Comparison of ENCODE assay signal across 9 cellular contexts in the genomic region with DNA sequence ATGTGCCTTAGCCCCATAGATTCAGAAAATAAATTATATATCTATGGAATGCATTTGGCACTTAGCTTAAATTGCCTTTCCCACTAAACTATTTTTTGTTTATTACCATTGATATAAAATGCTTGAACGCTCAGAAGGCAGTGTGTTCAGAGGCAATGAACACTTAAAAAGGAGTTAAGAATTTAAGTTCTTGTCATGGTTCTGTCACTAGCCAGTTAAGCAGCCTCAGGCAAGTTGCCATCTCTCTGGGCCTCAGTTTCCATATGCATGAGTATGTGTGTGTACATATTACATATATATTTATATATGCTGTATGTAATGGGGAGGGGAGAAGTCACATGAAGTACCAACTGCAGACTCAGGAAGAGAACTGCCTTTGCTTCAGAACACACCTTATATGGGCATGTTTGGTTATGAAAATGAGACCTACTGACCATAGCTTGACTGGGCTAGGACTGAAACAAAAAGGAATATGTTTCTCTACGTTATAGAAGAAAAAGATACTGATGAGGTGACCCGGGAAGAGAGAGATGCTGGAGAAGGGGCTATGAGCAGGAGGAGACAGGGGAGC.
DNase-seq lines count a peak whose midpoint lies in the region; ATAC-seq and TF ChIP-seq lines count a peak whose summit lies in the region.
"Had no signal": no experiment of that assay in that cellular context is flagged by ENCODE, and none has a peak within 500 bp of the region (broad histone marks: within the 10 kb centered on the region; RNA-seq: fewer than 3 reads in every experiment).

No MANE protein-coding gene starts in this region.

- no TSS peak for BruUV-seq in A673 (replicated peaks; lab: Mats Ljungman, UMichigan)

- no peak overlapping the region; the same call in 1 of the 2 replicates for H2AFZ ChIP-seq in SK-N-SH (ENCODE audit: low read depth)

- H3F3A ChIP-seq in SK-N-SH (replicated peaks; ENCODE audit: insufficient read depth), result peaks cover 39% of the 10 kb centered on the region

- POLR2A ChIA-PET in SK-N-SH (lab: Yijun Ruan, JAX), result no interaction called here
- POLR2A ChIA-PET in A673 (lab: Charles Lee; ENCODE audit: low non-redundant PET), result no interaction called here

- H3K4me1 Mint-ChIP-seq in activated naive CD4-positive, alpha-beta T cell treated with anti-CD3 and anti-CD28 coated beads, Interleukin-2, amount 50 U/mL, for 24 hours, result peaks cover 18% of the 10 kb centered on the region

- H3K27ac ChIP-seq in SK-N-SH (ENCODE audit: low read depth in 2 of 2, low read length in 1 of 2) (peak overlapping the region in 1 of 2 experiments; percentile 99; a peak in 2 of 4 replicates), A673 (ENCODE audit: low read depth, low read length, poor library complexity, severe bottlenecking) (no peak overlapping the region)

- DNase-seq in activated naive CD4-positive, alpha-beta T cell treated with anti-CD3 and anti-CD28 coated beads, Interleukin-2, amount 50 U/mL, for 72 hours (ENCODE audit: low spot score in 2 of 2), result no peak
- DNase-seq in SK-N-SH, result no peak
- no peak for DNase-seq in NCI-H2107 treated with DMSO at 0.1 percent for 48 hours (lab: John Stamatoyannopoulos, UW; ENCODE audit: unreplicated experiment)
- DNase-seq in A673 (ENCODE audit: low spot score), result no peak
- DNase-seq: anterior cingulate cortex had no signal

- H3K4me2 ChIP-seq in SK-N-SH, result peak overlapping the region; percentile 19; the same call in 1 of the 2 replicates
- H3K4me2 ChIP-seq in skeletal muscle satellite cell (ENCODE audit: low read length), result peak overlapping the region; percentile 21

- H3K9ac ChIP-seq in SK-N-SH, result peak overlapping the region; percentile 4; the same call in 1 of the 2 replicates
- peak overlapping the region; percentile 22 for H3K9ac ChIP-seq in skeletal muscle satellite cell (ENCODE audit: low read depth, low read length)

- no peaks in the 10 kb centered on the region for H3K9me2 ChIP-seq in SK-N-SH

- peaks cover 2% of the 10 kb centered on the region for H3K36me3 Mint-ChIP-seq in activated naive CD4-positive, alpha-beta T cell treated with anti-CD3 and anti-CD28 coated beads, Interleukin-2, amount 50 U/mL, for 24 hours
- peaks cover 0 to 10% of the 10 kb centered on the region in 2 donors for H3K36me3 Mint-ChIP-seq in activated naive CD4-positive, alpha-beta T cell treated with anti-CD3 and anti-CD28 coated beads, Interleukin-2, amount 50 U/mL, for 72 hours

- peak overlapping the region; percentile 92 for H3K27ac Mint-ChIP-seq in activated naive CD4-positive, alpha-beta T cell treated with anti-CD3 and anti-CD28 coated beads, Interleukin-2, amount 50 U/mL, for 24 hours
- H3K27ac Mint-ChIP-seq in activated naive CD4-positive, alpha-beta T cell treated with anti-CD3 and anti-CD28 coated beads, Interleukin-2, amount 50 U/mL, for 72 hours, result no peak overlapping the region

- no peak overlapping the region for H3K4me3 Mint-ChIP-seq in activated naive CD4-positive, alpha-beta T cell treated with anti-CD3 and anti-CD28 coated beads, Interleukin-2, amount 50 U/mL, for 24 hours

- CTCF ChIA-PET in SK-N-SH (lab: Yijun Ruan, JAX), result interaction anchor here (0.8 kb wide), 1 partner anchor 303 kb away, joined by 3 read pairs; no protein-coding TSS in a partner anchor
- CTCF ChIA-PET in A673 (lab: Charles Lee), result no interaction called here

- intact Hi-C loops in A673 (cut with micrococcal nuclease; ENCODE audit: unreplicated experiment), result no loop called here

- H3K27me3 ChIP-seq in SK-N-SH (ENCODE audit: insufficient read depth), result no peaks in the 10 kb centered on the region
- H3K27me3 ChIP-seq in skeletal muscle satellite cell (ENCODE audit: control insufficient read depth, insufficient read depth, low read length), result no peaks in the 10 kb centered on the region
- H3K27me3 ChIP-seq in A673 (replicated peaks; ENCODE audit: insufficient read depth, low read depth, low read length, poor library complexity), result no peaks in the 10 kb centered on the region

- H3K27me3 Mint-ChIP-seq in activated naive CD4-positive, alpha-beta T cell treated with anti-CD3 and anti-CD28 coated beads, Interleukin-2, amount 50 U/mL, for 24 hours, result no peaks in the 10 kb centered on the region

- no peaks in the 10 kb centered on the region for H4K20me1 ChIP-seq in SK-N-SH (ENCODE audit: insufficient read depth)

- no peak for TF ChIP-seq EP300 in SK-N-SH (IDR thresholded peaks at IDR 0.05; ENCODE audit: borderline replicate concordance in 1 of 2, low read depth in 1 of 2, low read length in 1 of 2)

- TF ChIP-seq CTCF in SK-N-SH (IDR thresholded peaks at IDR 0.05) (no peak), A673 (conservative IDR thresholded peaks at IDR 0.05; ENCODE audit: low read depth, low read length) (no peak)

- 86% methylated on average over 3 of the region's 3 CpGs for WGBS in SK-N-SH (ENCODE audit: low lambda C conversion rate)

- H3K9me3 ChIP-seq in SK-N-SH (no peaks in the 10 kb centered on the region), skeletal muscle satellite cell (replicated peaks; ENCODE audit: low read length) (no peaks in the 10 kb centered on the region), A673 (ENCODE audit: low read depth, low read length, poor library complexity, severe bottlenecking) (no peaks in the 10 kb centered on the region)

- no peaks in the 10 kb centered on the region for H3K9me3 Mint-ChIP-seq in activated naive CD4-positive, alpha-beta T cell treated with anti-CD3 and anti-CD28 coated beads, Interleukin-2, amount 50 U/mL, for 24 hours
- peaks cover 0 to 10% of the 10 kb centered on the region in 2 donors for H3K9me3 Mint-ChIP-seq in activated naive CD4-positive, alpha-beta T cell treated with anti-CD3 and anti-CD28 coated beads, Interleukin-2, amount 50 U/mL, for 72 hours

- no peaks in the 10 kb centered on the region for H3K79me2 ChIP-seq in SK-N-SH (ENCODE audit: insufficient read depth)

- H3K36me3 ChIP-seq in SK-N-SH (replicated peaks in 1 of 2; ENCODE audit: control insufficient read depth in 1 of 2, insufficient read depth in 2 of 2, low read length in 1 of 2) (no peaks in the 10 kb centered on the region), skeletal muscle satellite cell (ENCODE audit: insufficient read depth, low read length) (no peaks in the 10 kb centered on the region), A673 (ENCODE audit: insufficient read depth, low read length, poor library complexity, severe bottlenecking) (no peaks in the 10 kb centered on the region)

- no peak for TF ChIP-seq RAD21 in SK-N-SH (IDR thresholded peaks at IDR 0.05; ENCODE audit: low read length)

- no peak for ATAC-seq in activated naive CD4-positive, alpha-beta T cell treated with anti-CD3 and anti-CD28 coated beads, Interleukin-2, amount 50 U/mL, for 72 hours
- ATAC-seq in HG02981 (IDR thresholded peaks at IDR 0.05; ENCODE audit: unreplicated experiment) (peak; percentile 49), esophagus mucosa (no peak)

- H3K4me3 ChIP-seq in SK-N-SH (ENCODE audit: low read depth in 2 of 2, low read length in 1 of 2) (no peak overlapping the region), skeletal muscle satellite cell (ENCODE audit: low read length) (no peak overlapping the region), A673 (ENCODE audit: low read depth, low read length, poor library complexity, severe bottlenecking) (no peak overlapping the region)

- H3K4me1 ChIP-seq in SK-N-SH (ENCODE audit: control insufficient read depth in 1 of 2, insufficient read depth in 2 of 2, low read depth in 1 of 2, low read length in 1 of 2) (peaks cover 12 to 42% of the 10 kb centered on the region in 2 experiments), skeletal muscle satellite cell (ENCODE audit: control insufficient read depth, insufficient read depth, low read length) (peaks cover 66% of the 10 kb centered on the region), A673 (ENCODE audit: insufficient read depth, low read length, poor library complexity, severe bottlenecking) (peaks cover 7% of the 10 kb centered on the region)

TF ChIP-seq in SK-N-SH, 30 proteins besides CTCF, POLR2A, EP300 and RAD21 (continues in another document):
- TF ChIP-seq CHD2 (IDR thresholded peaks at IDR 0.05; ENCODE audit: low read length, partially characterized antibody), result no peak
- TF ChIP-seq ELF1 (IDR thresholded peaks at IDR 0.05), result no peak
- TF ChIP-seq NFIC (IDR thresholded peaks at IDR 0.05; ENCODE audit: borderline replicate concordance), result no peak
- TF ChIP-seq TEAD4 (IDR thresholded peaks at IDR 0.05; ENCODE audit: borderline replicate concordance, insufficient read depth), result no peak
- no peak for TF ChIP-seq NRF1 (IDR thresholded peaks at IDR 0.05; ENCODE audit: low read depth, low read length)
- TF ChIP-seq POLR2AphosphoS5 (IDR thresholded peaks at IDR 0.05; ENCODE audit: low read depth, low read length), result no peak
- TF ChIP-seq IRF3 (IDR thresholded peaks at IDR 0.05; ENCODE audit: low read depth, low read length), result no peak
- no peak for TF ChIP-seq USF2 (IDR thresholded peaks at IDR 0.05; ENCODE audit: borderline replicate concordance, low read depth, low read length)
- no peak for TF ChIP-seq TCF12 (IDR thresholded peaks at IDR 0.05)
- no peak for TF ChIP-seq RXRA (IDR thresholded peaks at IDR 0.05; ENCODE audit: borderline replicate concordance, low read depth)
- TF ChIP-seq RCOR1 (IDR thresholded peaks at IDR 0.05; ENCODE audit: low read length), result no peak
- no peak for TF ChIP-seq GATA2 (CRISPR knock-in tag; IDR thresholded peaks at IDR 0.05)
- TF ChIP-seq MXI1 (IDR thresholded peaks at IDR 0.05; ENCODE audit: low read depth, low read length), result no peak
- no peak for TF ChIP-seq EZH2phosphoT487 (IDR thresholded peaks at IDR 0.05; ENCODE audit: borderline replicate concordance, low read depth)
- no peak for TF ChIP-seq RFX5 (IDR thresholded peaks at IDR 0.05; ENCODE audit: low read length)
- TF ChIP-seq YY1 (IDR thresholded peaks at IDR 0.05; ENCODE audit: low read depth), result no peak
- TF ChIP-seq TAF1 (IDR thresholded peaks at IDR 0.05; ENCODE audit: borderline replicate concordance, low read depth, low read length), result no peak
